In the genomic region with DNA sequence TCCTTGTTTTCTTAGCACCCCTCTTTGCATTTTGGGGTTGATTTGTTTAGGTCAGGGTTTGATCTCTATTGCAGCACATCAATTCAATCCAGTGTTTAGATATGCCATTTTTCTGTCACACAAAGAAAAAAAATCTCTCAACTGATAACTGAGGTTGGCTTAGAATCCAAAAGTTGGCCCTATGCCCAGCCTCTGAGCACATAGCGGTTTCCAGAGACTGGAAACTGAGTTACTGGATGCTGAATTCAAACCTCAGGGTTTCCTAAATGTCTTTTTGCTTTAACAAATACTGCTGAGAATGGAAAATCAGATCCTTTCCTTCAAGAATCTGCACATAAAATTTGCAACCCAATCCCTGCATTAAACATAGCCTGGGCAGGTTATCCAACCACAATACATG, we compare ENCODE assay signal across 22 cellular contexts. TPM values are rescaled to one million over a fixed set of nuclear protein-coding genes. Genes with fewer than 3 reads are reported as not detected.
DNase-seq lines count a peak whose midpoint lies in the region; ATAC-seq, FAIRE-seq and TF ChIP-seq lines count a peak whose summit lies in the region.
"Had no signal": no experiment of that assay in that cellular context is flagged by ENCODE, and none has a peak within 500 bp of the region (broad histone marks: within the 10 kb centered on the region; RNA-seq: fewer than 3 reads in every experiment).

No MANE protein-coding gene starts in this region.

- ATAC-seq in IMR-90 (ENCODE audit: low read depth) = no peak
- ATAC-seq in HG03175 (IDR thresholded peaks at IDR 0.05; ENCODE audit: unreplicated experiment) = no peak
- no peak for ATAC-seq in pancreas
- ATAC-seq: esophagus mucosa; stimulated activated memory B cell treated with anti-CD40 and anti-IgM and Interleukin-4, amounts not matched to agents 10 μg/mL and 1 μg/mL and 100 μg/mL, for 72 hours had no signal

- no TSS peak for BruUV-seq in IMR-90 (replicated peaks; lab: Mats Ljungman, UMichigan)

- H3K27ac ChIP-seq in IMR-90 (ENCODE audit: insufficient read depth, low read length) = no peak overlapping the region
- no peak overlapping the region for H3K27ac ChIP-seq in mesenchymal stem cell (ENCODE audit: low read length, poor library complexity, severe bottlenecking)
- H3K27ac ChIP-seq in pancreas = no peak overlapping the region
- H3K27ac ChIP-seq: BLaER1, prostate gland, tibial nerve had no signal

- H3K56ac ChIP-seq in IMR-90 (ENCODE audit: extremely low read depth, insufficient read depth, low read length) = no peak overlapping the region

- dilution Hi-C loops in IMR-90 (cut with HindIII; ENCODE audit: low sequenced_read_pairs, unreplicated experiment) = no loop called here

- 0 out of 2 replicates have a peak, but pooled peaks cover 2% of the 10 kb centered on the region for H3K9me3 ChIP-seq in IMR-90 (ENCODE audit: control insufficient read depth, insufficient read depth, low read length)
- H3K9me3 ChIP-seq in mesenchymal stem cell (ENCODE audit: control insufficient read depth, low read length) = no peaks in the 10 kb centered on the region
- H3K9me3 ChIP-seq in pancreas = no peaks in the 10 kb centered on the region
- H3K9me3 ChIP-seq: prostate gland, tibial nerve had no signal

- intact Hi-C loops in IMR-90 (cut with micrococcal nuclease) = no loop called here
- intact Hi-C loops in pancreas (cut with DNase I) = no loop called here

- H3K4me2 ChIP-seq in IMR-90 (ENCODE audit: low read depth, low read length) (no peak overlapping the region; the same call in 1 of the 2 replicates), mesenchymal stem cell (ENCODE audit: low read length, poor library complexity, severe bottlenecking) (no peak overlapping the region)
- H3K4me2 ChIP-seq: BLaER1 had no signal

- peaks cover 9 to 10% of the 10 kb centered on the region in 2 experiments; a peak in 3 of 4 replicates for H3K79me1 ChIP-seq in IMR-90 (ENCODE audit: low read depth in 1 of 2, low read length in 2 of 2)
- H3K79me1 ChIP-seq in mesenchymal stem cell (replicated peaks; ENCODE audit: low read length, poor library complexity, severe bottlenecking) = no peaks in the 10 kb centered on the region

- H2BK20ac ChIP-seq in IMR-90 (ENCODE audit: low read depth, low read length) = no peak overlapping the region

- H2BK5ac ChIP-seq in IMR-90 (ENCODE audit: low read depth, low read length, poor library complexity, severe bottlenecking) (no peak overlapping the region), mesenchymal stem cell (ENCODE audit: low read depth, low read length, poor library complexity, severe bottlenecking) (no peak overlapping the region)

- POLR2A ChIA-PET in IMR-90 (lab: Charles Lee; ENCODE audit: unreplicated experiment) = no interaction called here

- peak overlapping the region; percentile 20; the same call in 1 of the 2 replicates for H4K5ac ChIP-seq in IMR-90 (ENCODE audit: low read depth, low read length)

- no peak overlapping the region for H2BK15ac ChIP-seq in IMR-90 (ENCODE audit: low read depth, low read length)
- H2BK15ac ChIP-seq in mesenchymal stem cell (ENCODE audit: low read depth, poor library complexity, severe bottlenecking) = no peak overlapping the region

- H2BK120ac ChIP-seq in IMR-90 (ENCODE audit: low read depth, low read length) (no peak overlapping the region), mesenchymal stem cell (ENCODE audit: low read depth, low read length) (no peak overlapping the region)

- CTCF ChIA-PET in IMR-90 (lab: Yijun Ruan, JAX) = no interaction called here

- H3K18ac ChIP-seq in IMR-90 (ENCODE audit: low read depth, low read length) (no peak overlapping the region; the same call in 1 of the 2 replicates), mesenchymal stem cell (ENCODE audit: low read depth in 1 of 2, low read length in 2 of 2) (no peak overlapping the region)

- H3K4ac ChIP-seq in IMR-90 (ENCODE audit: low read depth, low read length) (no peak overlapping the region), mesenchymal stem cell (ENCODE audit: low read depth in 1 of 2, low read length in 2 of 2) (no peak overlapping the region)

- H2AK5ac ChIP-seq in IMR-90 (ENCODE audit: low read depth, low read length) (no peak overlapping the region), mesenchymal stem cell (ENCODE audit: low read length, severe bottlenecking) (no peak overlapping the region)

- TF ChIP-seq CTCF in IMR-90 (conservative IDR thresholded peaks at IDR 0.05; ENCODE audit: low read depth, low read length) = no peak
- TF ChIP-seq CTCF in cardiac fibroblast (IDR thresholded peaks at IDR 0.05; ENCODE audit: low read depth, low read length) = no peak
- no peak for TF ChIP-seq CTCF in pancreas (IDR thresholded peaks at IDR 0.05)

- H3K36me3 ChIP-seq in IMR-90 (ENCODE audit: control insufficient read depth, insufficient read depth, low read length) (no peaks in the 10 kb centered on the region; the same call in 1 of the 2 replicates), mesenchymal stem cell (ENCODE audit: control insufficient read depth in 1 of 2, insufficient read depth in 2 of 2, low read depth in 1 of 2, low read length in 2 of 2) (no peaks in the 10 kb centered on the region), pancreas (no peaks in the 10 kb centered on the region)
- H3K36me3 ChIP-seq: BLaER1, MG63, prostate gland, tibial nerve had no signal

- H3K27me3 ChIP-seq in IMR-90 (ENCODE audit: control insufficient read depth, insufficient read depth, low read length) (no peaks in the 10 kb centered on the region), mesenchymal stem cell (ENCODE audit: control insufficient read depth in 1 of 2, insufficient read depth in 1 of 2, low read length in 2 of 2) (peaks cover 2 to 5% of the 10 kb centered on the region in 2 experiments), pancreas (no peaks in the 10 kb centered on the region)
- H3K27me3 ChIP-seq: BLaER1, MG63 had no signal

- H3K14ac ChIP-seq in IMR-90 (replicated peaks; ENCODE audit: low read depth, low read length) (no peak overlapping the region), mesenchymal stem cell (ENCODE audit: low read length in 2 of 2) (no peak overlapping the region)

- no peaks in the 10 kb centered on the region for H4K20me1 ChIP-seq in IMR-90 (ENCODE audit: insufficient read depth, low read length)
- H4K20me1 ChIP-seq: BLaER1 had no signal

- in situ Hi-C loops in IMR-90 (cut with MboI; ENCODE audit: low sequenced_read_pairs) = no loop called here

- FAIRE-seq in pancreas (lab: Jason Lieb, UNC) (no peak), H54 (lab: Jason Lieb, UNC) (no peak)
- FAIRE-seq: GM18507, keratinocyte had no signal

- TF ChIP-seq POLR2A in IMR-90 (IDR thresholded peaks at IDR 0.05; ENCODE audit: low read depth, low read length) = no peak
- TF ChIP-seq POLR2A in H54 (IDR thresholded peaks at IDR 0.05; ENCODE audit: low read depth, low read length) = no peak

- H2BK12ac ChIP-seq in mesenchymal stem cell (ENCODE audit: low read length in 2 of 2) = no peak overlapping the region

- peaks cover 13% of the 10 kb centered on the region for H3K4me1 ChIP-seq in IMR-90 (ENCODE audit: control insufficient read depth, insufficient read depth, low read length)
- peaks cover 10% of the 10 kb centered on the region for H3K4me1 ChIP-seq in mesenchymal stem cell (ENCODE audit: control insufficient read depth, insufficient read depth, low read depth, low read length)
- H3K4me1 ChIP-seq in pancreas = no peaks in the 10 kb centered on the region
- H3K4me1 ChIP-seq: BLaER1 had no signal

- H3K4me3 ChIP-seq in IMR-90 (ENCODE audit: insufficient read depth, low read depth, low read length) = no peak overlapping the region
- no peak overlapping the region for H3K4me3 ChIP-seq in cardiac fibroblast (replicated peaks in 1 of 2; ENCODE audit: low read depth in 2 of 2, low read length in 2 of 2)
- H3K4me3 ChIP-seq in mesenchymal stem cell (ENCODE audit: insufficient read depth in 1 of 2, low read depth in 1 of 2, low read length in 2 of 2) = no peak overlapping the region
- no peak overlapping the region for H3K4me3 ChIP-seq in pancreas
- H3K4me3 ChIP-seq: BLaER1, MG63, prostate gland, tibial nerve had no signal

- H4K8ac ChIP-seq in IMR-90 (ENCODE audit: low read depth in 2 of 2, low read length in 2 of 2) = no peak overlapping the region
- H4K8ac ChIP-seq in mesenchymal stem cell (ENCODE audit: low read length) = no peak overlapping the region

- peak; percentile 68 for DNase-seq in IMR-90
- DNase-seq in NCI-H69 (lab: John Stamatoyannopoulos, UW) = peak; percentile 11
- DNase-seq in cardiac fibroblast (ENCODE audit: low read depth in 2 of 2) = peak; percentile 70 to 80
- DNase-seq in mesenchymal stem cell = peak; percentile 33
- DNase-seq in pancreas = no peak
- DNase-seq in H54 (ENCODE audit: insufficient read length, low spot score) = no peak
- DNase-seq: activated CD4-positive, alpha-beta T cell treated with anti-CD3 and anti-CD28 coated beads, Interleukin-2, amount 10 ng/mL, durations not matched to agents 7 days and 5 days; activated gamma-delta T cell treated with Interleukin-2 at 50 U/mL for 16 hours; H7; MG63; NCI-H1930; NCI-H748 treated with DMSO at 0.1 percent for 48 hours; nephron progenitor cell; SW 1271 had no signal

- H3K23ac ChIP-seq in IMR-90 (ENCODE audit: low read depth, low read length) (no peak overlapping the region), mesenchymal stem cell (ENCODE audit: low read length in 2 of 2) (no peak overlapping the region)

- H3K9me1 ChIP-seq in IMR-90 (ENCODE audit: insufficient read depth, low read length) = peaks cover 11% of the 10 kb centered on the region

- no peak for TF ChIP-seq RAD21 in IMR-90 (IDR thresholded peaks at IDR 0.05; ENCODE audit: low read length)

- WGBS in IMR-90 (ENCODE audit: extremely low coverage in 2 of 2, insufficient read length in 1 of 2), 2 experiments = 20% methylated on average over 1 of the region's 1 CpG; no CpG with 5 or more reads in 1 of the 2 experiments
- 82% methylated on average over 1 of the region's 1 CpG for WGBS in mesenchymal stem cell
- WGBS in pancreas, 2 donors = 5 to 6% methylated on average over 1 of the region's 1 CpG

- H4K91ac ChIP-seq in IMR-90 (ENCODE audit: insufficient read depth, low read depth, low read length) = no peak overlapping the region
- H4K91ac ChIP-seq in mesenchymal stem cell (ENCODE audit: low read length) = no peak overlapping the region

- no peak overlapping the region for H2AFZ ChIP-seq in IMR-90 (replicated peaks; ENCODE audit: low read length, poor library complexity)
- no peak overlapping the region for H2AFZ ChIP-seq in mesenchymal stem cell (ENCODE audit: low read depth, low read length)

- no peak overlapping the region for H3K9ac ChIP-seq in IMR-90 (ENCODE audit: low read depth, low read length)
- no peak overlapping the region for H3K9ac ChIP-seq in mesenchymal stem cell (ENCODE audit: low read length)
- H3K9ac ChIP-seq: BLaER1 had no signal

- H2AK9ac ChIP-seq in IMR-90 (replicated peaks; ENCODE audit: low read depth, low read length, poor library complexity) = no peak overlapping the region

TF ChIP-seq in IMR-90, 13 proteins besides CTCF, POLR2A, EP300 and RAD21 (continues in another document):
- no peak for TF ChIP-seq FOS (IDR thresholded peaks at IDR 0.05; ENCODE audit: low read depth, low read length)

RNA-seq across cellular contexts. Expression of gene P4HA3, which starts 4.0 kb away (rescaled TPM):
- 2.8 and 2.9 TPM in 2 replicates for total RNA-seq in IMR-90 (2012; rRNA removed)
- polyA plus RNA-seq in IMR-90 (2012; rRNA removed) = 4.9 and 5.7 TPM in 2 replicates
- 4.4 and 4.5 TPM in 2 replicates for polyA plus RNA-seq in IMR-90 (2012; cell fraction: cytosol; rRNA removed)
- polyA plus RNA-seq in IMR-90 (2012; cell fraction: nucleus; rRNA removed; ENCODE audit: low replicate concordance) = 2.0 and 4.4 TPM in 2 replicates
- 1.9 TPM for polyA plus RNA-seq in mesenchymal stem cell (2013, experiment 1 of 2)
- polyA plus RNA-seq in mesenchymal stem cell (2013, experiment 2 of 2) = 2.2 TPM
- total RNA-seq in pancreas = under 1 TPM in 3 of 6 donors, not detected in 3; 0.20 to 0.94 (median 0.92) TPM
- under 1 TPM; 0.19 to 0.38 TPM for polyA plus RNA-seq in pancreas
- total RNA-seq: activated CD4-positive, alpha-beta T cell treated with anti-CD3 and anti-CD28 coated beads, Interleukin-2, amount 10 ng/mL, durations not matched to agents 7 days and 5 days had no signal

Comparison
In these comparisons a context has a peak if more than half of its experiments do, and no peak if none do; other contexts are left out.
1. DNase-seq: peak in IMR-90 (single experiment), NCI-H69 (single experiment), cardiac fibroblast (2 of 2) and mesenchymal stem cell (single experiment); none in pancreas (0 of 6) and H54 (single experiment).